ENCODE assay signal across 11 cellular contexts in the genomic region with DNA sequence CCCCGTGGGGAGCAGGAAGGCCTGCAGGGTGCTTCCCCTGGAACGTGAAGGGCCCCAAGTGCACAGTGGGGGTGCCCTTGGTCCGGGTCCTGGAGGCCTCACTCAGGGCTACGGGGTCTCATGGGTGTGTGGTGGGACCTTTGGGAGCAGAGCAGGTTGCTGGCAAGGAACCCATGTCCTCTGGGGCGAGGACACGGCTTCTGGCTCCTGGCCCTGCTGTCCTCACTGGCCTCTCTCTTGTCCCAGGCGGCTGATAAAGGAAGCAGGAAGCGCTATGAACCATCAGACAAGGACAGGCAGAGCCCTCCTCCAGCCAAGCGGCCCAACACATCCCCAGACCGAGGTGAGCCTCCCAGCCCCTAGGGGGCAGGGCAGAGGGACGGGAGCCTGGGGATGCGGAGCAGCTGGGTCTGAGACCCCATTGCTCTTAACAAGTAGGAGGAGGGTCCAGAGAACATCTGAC. TPM values are rescaled to one million over a fixed set of nuclear protein-coding genes. Genes with fewer than 3 reads are reported as not detected.
DNase-seq lines count a peak whose midpoint lies in the region; ATAC-seq and TF ChIP-seq lines count a peak whose summit lies in the region.
"Had no signal": no experiment of that assay in that cellular context is flagged by ENCODE, and none has a peak within 500 bp of the region (broad histone marks: within the 10 kb centered on the region; RNA-seq: fewer than 3 reads in every experiment).

No MANE protein-coding gene starts in this region.

- no TSS peak for BruUV-seq in PC-9 (replicated peaks; lab: Mats Ljungman, UMichigan)

- H3K4me1 Mint-ChIP-seq in activated naive CD8-positive, alpha-beta T cell treated with anti-CD3 and anti-CD28 coated beads for 36 hours, result peaks cover 5% of the 10 kb centered on the region
- H3K4me1 Mint-ChIP-seq in activated naive CD8-positive, alpha-beta T cell treated with anti-CD3 and anti-CD28 coated beads, Interleukin-2, amount 50 U/mL, for 24 hours, result peaks cover 8% of the 10 kb centered on the region
- peaks cover 8% of the 10 kb centered on the region for H3K4me1 Mint-ChIP-seq in glutamatergic neuron (ENCODE audit: low read depth, unreplicated experiment)

- H3K4me1 ChIP-seq in PC-9 (replicated peaks; ENCODE audit: insufficient read depth) (no peaks in the 10 kb centered on the region), testis (no peaks in the 10 kb centered on the region)
- H3K4me1 ChIP-seq: pancreas had no signal

- no peak overlapping the region for H3K4me3 Mint-ChIP-seq in activated naive CD8-positive, alpha-beta T cell treated with anti-CD3 and anti-CD28 coated beads for 36 hours
- no peak overlapping the region for H3K4me3 Mint-ChIP-seq in activated naive CD8-positive, alpha-beta T cell treated with anti-CD3 and anti-CD28 coated beads, Interleukin-2, amount 50 U/mL, for 24 hours
- no peak overlapping the region for H3K4me3 Mint-ChIP-seq in glutamatergic neuron (ENCODE audit: unreplicated experiment)

- H3K36me3 Mint-ChIP-seq in activated naive CD8-positive, alpha-beta T cell treated with anti-CD3 and anti-CD28 coated beads for 36 hours, result peaks cover 7% of the 10 kb centered on the region
- H3K36me3 Mint-ChIP-seq in activated naive CD8-positive, alpha-beta T cell treated with anti-CD3 and anti-CD28 coated beads, Interleukin-2, amount 50 U/mL, for 24 hours (ENCODE audit: low read depth), result peaks cover 25% of the 10 kb centered on the region
- no peaks in the 10 kb centered on the region for H3K36me3 Mint-ChIP-seq in glutamatergic neuron (ENCODE audit: unreplicated experiment)

- H3K36me3 ChIP-seq in PC-9 (ENCODE audit: low read depth) (no peaks in the 10 kb centered on the region), testis (ENCODE audit: low read depth, missing control alignments) (no peaks in the 10 kb centered on the region)

- no peak overlapping the region for H3K27ac Mint-ChIP-seq in activated naive CD8-positive, alpha-beta T cell treated with anti-CD3 and anti-CD28 coated beads for 36 hours
- H3K27ac Mint-ChIP-seq in activated naive CD8-positive, alpha-beta T cell treated with anti-CD3 and anti-CD28 coated beads, Interleukin-2, amount 50 U/mL, for 24 hours, result no peak overlapping the region
- H3K27ac Mint-ChIP-seq in glutamatergic neuron (ENCODE audit: unreplicated experiment), result no peak overlapping the region

- H3K4me2 ChIP-seq in PC-9, result no peak overlapping the region

- POLR2A ChIA-PET in PC-9 (lab: Charles Lee; ENCODE audit: unreplicated experiment), result no interaction called here

- H4K20me1 ChIP-seq in PC-9 (ENCODE audit: insufficient read depth), result no peaks in the 10 kb centered on the region

- no peak overlapping the region for H2AFZ ChIP-seq in PC-9

- H3K79me2 ChIP-seq in PC-9 (ENCODE audit: low read depth), result no peaks in the 10 kb centered on the region

- H3K9me3 ChIP-seq in PC-9 (ENCODE audit: insufficient read depth, low read depth) (no peaks in the 10 kb centered on the region), testis (no peaks in the 10 kb centered on the region)
- H3K9me3 ChIP-seq: pancreas had no signal

- H3F3A ChIP-seq in PC-9 (ENCODE audit: insufficient read depth, low read depth), result peaks cover 3% of the 10 kb centered on the region; the same call in 1 of the 2 replicates

- TF ChIP-seq CTCF in PC-9 (conservative IDR thresholded peaks at IDR 0.05), result peak; percentile 58
- peak; percentile 60 for TF ChIP-seq CTCF in glutamatergic neuron (IDR thresholded peaks at IDR 0.05; ENCODE audit: partially characterized antibody, unreplicated experiment)
- no peak for TF ChIP-seq CTCF in testis (IDR thresholded peaks at IDR 0.05)

- H3K4me3 ChIP-seq in PC-9 (no peak overlapping the region), testis (no peak overlapping the region)
- H3K4me3 ChIP-seq: pancreas had no signal

- H3K27ac ChIP-seq in PC-9 (no peak overlapping the region), testis (no peak overlapping the region)
- H3K27ac ChIP-seq: pancreas had no signal

- TF ChIP-seq POLR2A in testis (IDR thresholded peaks at IDR 0.05), result no peak

- ATAC-seq in activated naive CD8-positive, alpha-beta T cell treated with anti-CD3 and anti-CD28 coated beads, Interleukin-2, amount 50 U/mL, for 24 hours, result no peak
- no peak for ATAC-seq in HG03469 (IDR thresholded peaks at IDR 0.05; ENCODE audit: unreplicated experiment)

- CTCF ChIA-PET in PC-9 (lab: Charles Lee), result no interaction called here

- H3K27me3 ChIP-seq in PC-9 (ENCODE audit: insufficient read depth, low read depth), result no peaks in the 10 kb centered on the region
- H3K27me3 ChIP-seq in testis, result no peaks in the 10 kb centered on the region
- H3K27me3 ChIP-seq: pancreas had no signal

- no peaks in the 10 kb centered on the region for H3K9me3 Mint-ChIP-seq in activated naive CD8-positive, alpha-beta T cell treated with anti-CD3 and anti-CD28 coated beads for 36 hours
- no peaks in the 10 kb centered on the region for H3K9me3 Mint-ChIP-seq in activated naive CD8-positive, alpha-beta T cell treated with anti-CD3 and anti-CD28 coated beads, Interleukin-2, amount 50 U/mL, for 24 hours
- H3K9me3 Mint-ChIP-seq in glutamatergic neuron (ENCODE audit: unreplicated experiment), result peaks cover 2% of the 10 kb centered on the region

- 61 to 71% methylated on average over 9 to 12 of the region's 12 CpGs for WGBS in testis, 2 donors

- no peaks in the 10 kb centered on the region for H3K27me3 Mint-ChIP-seq in activated naive CD8-positive, alpha-beta T cell treated with anti-CD3 and anti-CD28 coated beads for 36 hours
- no peaks in the 10 kb centered on the region for H3K27me3 Mint-ChIP-seq in activated naive CD8-positive, alpha-beta T cell treated with anti-CD3 and anti-CD28 coated beads, Interleukin-2, amount 50 U/mL, for 24 hours
- H3K27me3 Mint-ChIP-seq in glutamatergic neuron (ENCODE audit: unreplicated experiment), result peaks cover 3% of the 10 kb centered on the region

- no peaks in the 10 kb centered on the region for H3K9me2 ChIP-seq in PC-9 (ENCODE audit: insufficient read depth)

- intact Hi-C loops in PC-9 (cut with micrococcal nuclease; ENCODE audit: unreplicated experiment) (no loop called here), testis (cut with DNase I; ENCODE audit: low total_unique reads) (no loop called here)

- peak; percentile 32 for DNase-seq in activated naive CD8-positive, alpha-beta T cell treated with anti-CD3 and anti-CD28 coated beads for 36 hours
- DNase-seq in activated naive CD8-positive, alpha-beta T cell treated with anti-CD3 and anti-CD28 coated beads, Interleukin-2, amount 50 U/mL, for 24 hours, result no peak
- DNase-seq in PC-9, result no peak
- peak; percentile 74 for DNase-seq in glutamatergic neuron
- peak; percentile 28 for DNase-seq in testis
- DNase-seq in NCI-H1417 (lab: John Stamatoyannopoulos, UW), result no peak
- no peak for DNase-seq in putamen (ENCODE audit: low spot score)
- DNase-seq: pancreas, T-helper 9 cell had no signal

RNA-seq across cellular contexts. Expression of a gene that starts 9.8 kb away (rescaled TPM):
- total RNA-seq in activated naive CD8-positive, alpha-beta T cell treated with anti-CD3 and anti-CD28 coated beads for 36 hours, result not detected
- total RNA-seq in PC-9 (2021), result not detected in 2 replicates
- not detected for total RNA-seq in glutamatergic neuron (ENCODE audit: unreplicated experiment)
- total RNA-seq in testis, result 1 to 10 TPM in 1 of 2 donors, under 1 TPM in 1; 0.99 to 1.5 TPM
- polyA plus RNA-seq in testis (ENCODE audit: insufficient read depth, low read depth, low replicate concordance), result 0.75 TPM
- total RNA-seq: pancreas, subcutaneous adipose tissue had no signal

RNA-seq across cellular contexts. Expression of a gene that starts 22.3 kb away (rescaled TPM):
- 100 to 1,000 TPM; 197 to 204 TPM for total RNA-seq in activated naive CD8-positive, alpha-beta T cell treated with anti-CD3 and anti-CD28 coated beads for 36 hours
- total RNA-seq in PC-9 (2021) (6.3 and 8.0 TPM in 2 replicates), glutamatergic neuron (ENCODE audit: unreplicated experiment) (28.7 TPM), testis (10 to 100 TPM; 11.7 to 34.9 TPM)
- polyA plus RNA-seq in testis (ENCODE audit: insufficient read depth, low read depth, low replicate concordance), result 40.0 TPM

RNA-seq across cellular contexts. Expression of a gene that starts 34.3 kb away (rescaled TPM):
- total RNA-seq in activated naive CD8-positive, alpha-beta T cell treated with anti-CD3 and anti-CD28 coated beads for 36 hours, result 10 to 100 TPM; 53.3 to 56.6 TPM
- 146 and 168 TPM in 2 replicates for total RNA-seq in PC-9 (2021)
- total RNA-seq in glutamatergic neuron (ENCODE audit: unreplicated experiment), result 227 TPM
- 10 to 100 TPM; 46.6 to 56.1 TPM for total RNA-seq in testis
- polyA plus RNA-seq in testis (ENCODE audit: insufficient read depth, low read depth, low replicate concordance), result 100 TPM

RNA-seq across cellular contexts. Expression of a gene that starts 57.8 kb away (rescaled TPM):
- 1 to 10 TPM; 2.0 to 2.2 TPM for total RNA-seq in activated naive CD8-positive, alpha-beta T cell treated with anti-CD3 and anti-CD28 coated beads for 36 hours
- total RNA-seq in PC-9 (2021) (1.3 and 2.0 TPM in 2 replicates), glutamatergic neuron (ENCODE audit: unreplicated experiment) (not detected), testis (1 to 10 TPM; 2.5 to 3.0 TPM)
- 1.3 TPM for polyA plus RNA-seq in testis (ENCODE audit: insufficient read depth, low read depth, low replicate concordance)

RNA-seq across cellular contexts. Expression of a gene that starts 58.3 kb away (rescaled TPM):
- 10 to 100 TPM; 84.3 to 86.8 TPM for total RNA-seq in activated naive CD8-positive, alpha-beta T cell treated with anti-CD3 and anti-CD28 coated beads for 36 hours
- total RNA-seq in PC-9 (2021), result 76.4 and 78.4 TPM in 2 replicates
- total RNA-seq in glutamatergic neuron (ENCODE audit: unreplicated experiment), result 48.9 TPM
- 10 to 100 TPM; 53.8 to 63.7 TPM for total RNA-seq in testis
- 59.6 TPM for polyA plus RNA-seq in testis (ENCODE audit: insufficient read depth, low read depth, low replicate concordance)

Comparison
In these comparisons a context has a peak if more than half of its experiments do, and no peak if none do; other contexts are left out.
1. DNase-seq: peak in activated naive CD8-positive, alpha-beta T cell treated with anti-CD3 and anti-CD28 coated beads for 36 hours (single experiment), glutamatergic neuron (single experiment) and testis (single experiment); none in activated naive CD8-positive, alpha-beta T cell treated with anti-CD3 and anti-CD28 coated beads, Interleukin-2, amount 50 U/mL, for 24 hours (single experiment), PC-9 (0 of 2), NCI-H1417 (0 of 3) and putamen (single experiment).
2. CTCF ChIP-seq: peak in PC-9 (single experiment) and glutamatergic neuron (single experiment); none in testis (0 of 3).